ENCODE assay signal across 8 cellular contexts in the genomic region with DNA sequence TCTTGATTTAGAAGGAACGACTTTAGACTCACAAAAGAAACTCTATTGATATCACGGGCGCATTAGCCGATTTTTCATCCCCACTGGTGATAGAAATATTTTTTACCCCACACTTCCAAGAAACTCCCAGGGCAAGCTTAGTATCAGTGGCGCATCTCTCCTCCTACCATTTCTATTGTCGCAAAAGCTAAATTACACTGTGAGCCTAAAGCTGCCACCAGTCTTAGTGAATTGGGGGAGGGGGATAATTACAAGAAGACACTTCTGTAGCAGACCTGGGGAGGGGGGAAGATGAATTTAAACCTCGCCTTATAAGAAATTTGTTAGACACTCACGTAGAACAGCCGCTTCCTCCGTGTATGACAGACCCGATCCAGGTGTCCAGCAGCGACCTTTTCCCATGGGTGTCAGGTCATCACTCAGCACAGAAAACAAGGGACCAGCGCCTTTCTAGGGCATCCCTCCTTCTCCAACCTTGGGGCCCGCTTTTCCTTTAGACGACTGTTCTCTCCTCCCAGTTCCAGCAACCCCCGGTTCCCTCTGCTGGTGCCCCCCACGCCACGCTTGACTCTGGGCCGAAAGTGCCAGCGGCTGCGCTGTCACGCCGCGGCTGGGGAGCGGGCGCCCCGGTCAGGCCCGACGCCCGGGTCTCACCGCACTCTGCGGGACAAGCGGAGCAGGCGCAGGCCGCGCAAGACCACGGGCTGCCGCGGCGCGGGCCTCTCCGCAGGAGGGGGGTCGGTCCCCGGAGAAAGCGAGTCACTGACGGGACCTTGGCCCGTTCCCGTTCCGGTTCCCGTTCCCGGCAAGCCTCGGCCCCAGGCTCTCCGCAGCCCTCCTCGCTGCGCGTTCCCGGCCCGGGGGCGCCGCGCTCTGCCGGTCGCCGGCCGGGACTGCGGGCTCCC. TPM values are rescaled to one million over a fixed set of nuclear protein-coding genes. Genes with fewer than 3 reads are reported as not detected.
DNase-seq lines count a peak whose midpoint lies in the region; ATAC-seq and TF ChIP-seq lines count a peak whose summit lies in the region.

No MANE protein-coding gene starts in this region.

- H3K36me3 ChIP-seq in heart left ventricle: peaks cover 0 to 3% (median 0%) of the 10 kb centered on the region in 9 donors

- CTCF ChIA-PET in activated CD8-positive, alpha-beta memory T cell treated with anti-CD3 and anti-CD28 coated beads, Interleukin-2, amount 10 ng/mL, durations not matched to agents 7 days and 5 days (lab: Charles Lee): interaction anchor here (1.0 kb wide), 1 partner anchor 12 kb away, joined by 3 read pairs; no protein-coding TSS in a partner anchor

- H3K36me3 Mint-ChIP-seq in activated CD8-positive, alpha-beta memory T cell treated with anti-CD3 and anti-CD28 coated beads, Interleukin-2, amount 10 ng/mL, durations not matched to agents 7 days and 5 days: no peaks in the 10 kb centered on the region

- TF ChIP-seq CTCF in heart left ventricle (IDR thresholded peaks at IDR 0.05): peak in 1 of 12 donors; percentile 65

- H3K9me3 ChIP-seq in heart left ventricle: no peaks in the 10 kb centered on the region

- no peak overlapping the region for H3K4me3 Mint-ChIP-seq in activated CD8-positive, alpha-beta memory T cell treated with anti-CD3 and anti-CD28 coated beads, Interleukin-2, amount 10 ng/mL, durations not matched to agents 7 days and 5 days

- no peaks in the 10 kb centered on the region for H3K9me3 Mint-ChIP-seq in activated CD8-positive, alpha-beta memory T cell treated with anti-CD3 and anti-CD28 coated beads, Interleukin-2, amount 10 ng/mL, durations not matched to agents 7 days and 5 days (ENCODE audit: low read depth)

- intact Hi-C loops in heart left ventricle (cut with DNase I): loop anchor here in 5 of 10 donors (5.0 kb wide), 4 partner anchors 42 to 152 kb away; a partner anchor contains a TSS

- 5 to 13% (median 8%) methylated on average over 35 to 66 of the region's 66 CpGs for WGBS in heart left ventricle, 4 donors

- H3K27me3 ChIP-seq in heart left ventricle: peaks cover 0 to 4% (median 0%) of the 10 kb centered on the region in 9 donors

- H3K27ac Mint-ChIP-seq in activated CD8-positive, alpha-beta memory T cell treated with anti-CD3 and anti-CD28 coated beads, Interleukin-2, amount 10 ng/mL, durations not matched to agents 7 days and 5 days: no peak overlapping the region

- H3K4me1 Mint-ChIP-seq in activated CD8-positive, alpha-beta memory T cell treated with anti-CD3 and anti-CD28 coated beads, Interleukin-2, amount 10 ng/mL, durations not matched to agents 7 days and 5 days: peaks cover 12% of the 10 kb centered on the region

- DNase-seq in ELR (ENCODE audit: low read depth) (peak; percentile 46), heart left ventricle (peak; percentile 40 to 73 (median 52)), pons (ENCODE audit: low spot score) (peak; percentile 28), Kasumi-1 (lab: John Stamatoyannopoulos, UW) (no peak), SIG-M5 treated with dmso at 0.1 percent for 504 hours (lab: John Stamatoyannopoulos, UW; ENCODE audit: unreplicated experiment) (no peak), HCEC 1CT (no peak)
- no peak for DNase-seq in activated CD8-positive, alpha-beta memory T cell treated with anti-CD3 and anti-CD28 coated beads, Interleukin-2, amount 10 ng/mL, durations not matched to agents 7 days and 5 days

- ATAC-seq in HG02884 (IDR thresholded peaks at IDR 0.05; ENCODE audit: unreplicated experiment) (peak; percentile 13), heart left ventricle (peak in 3 of 4 donors; percentile 19 to 31 (median 24))
- ATAC-seq in activated CD8-positive, alpha-beta memory T cell treated with anti-CD3 and anti-CD28 coated beads, Interleukin-2, amount 10 ng/mL, durations not matched to agents 7 days and 5 days: peak; percentile 6

- H3K27ac ChIP-seq in heart left ventricle: peak overlapping the region; percentile 74 to 90 (median 82)

- peaks cover 0 to 62% (median 24%) of the 10 kb centered on the region in 12 donors for H3K4me1 ChIP-seq in heart left ventricle

- H3K27me3 Mint-ChIP-seq in activated CD8-positive, alpha-beta memory T cell treated with anti-CD3 and anti-CD28 coated beads, Interleukin-2, amount 10 ng/mL, durations not matched to agents 7 days and 5 days: peaks cover 41% of the 10 kb centered on the region

- H3K4me3 ChIP-seq in heart left ventricle: peak overlapping the region; percentile 64 to 93 (median 79)

- TF ChIP-seq POLR2A in heart left ventricle (IDR thresholded peaks at IDR 0.05): no peak

RNA-seq across cellular contexts. Expression of a gene that starts 0.8 kb away (rescaled TPM):
- total RNA-seq in activated CD8-positive, alpha-beta memory T cell treated with anti-CD3 and anti-CD28 coated beads, Interleukin-2, amount 10 ng/mL, durations not matched to agents 7 days and 5 days: 10 to 100 TPM; 36.4 to 43.0 TPM
- total RNA-seq in heart left ventricle: 100 to 1,000 TPM in 4 of 9 donors, 10 to 100 TPM in 5; 86.5 to 194 (median 99.4) TPM
- polyA plus RNA-seq in heart left ventricle: 100 to 1,000 TPM in 1 of 2 donors, 10 to 100 TPM in 1; 79.7 to 118 TPM

RNA-seq across cellular contexts. Expression of a gene that starts 42.3 kb away (rescaled TPM):
- 1 to 10 TPM; 3.3 to 4.0 TPM for total RNA-seq in activated CD8-positive, alpha-beta memory T cell treated with anti-CD3 and anti-CD28 coated beads, Interleukin-2, amount 10 ng/mL, durations not matched to agents 7 days and 5 days
- 1 to 10 TPM; 3.3 to 8.8 (median 6.4) TPM for total RNA-seq in heart left ventricle
- polyA plus RNA-seq in heart left ventricle: 1 to 10 TPM; 1.4 to 2.8 TPM

Comparison
In these comparisons a context has a peak if more than half of its experiments do, and no peak if none do; other contexts are left out.
1. DNase-seq: peak in ELR (single experiment), heart left ventricle (5 of 5) and pons (single experiment); none in activated CD8-positive, alpha-beta memory T cell treated with anti-CD3 and anti-CD28 coated beads, Interleukin-2, amount 10 ng/mL, durations not matched to agents 7 days and 5 days (single experiment), Kasumi-1 (0 of 2), SIG-M5 treated with dmso at 0.1 percent for 504 hours (single experiment) and HCEC 1CT (single experiment).
2. Peak in every context shown above with its lines, with median percentiles within 50 percentile points of each other: ATAC-seq.